Comparison of ENCODE assay signal across 24 cellular contexts in the genomic region with DNA sequence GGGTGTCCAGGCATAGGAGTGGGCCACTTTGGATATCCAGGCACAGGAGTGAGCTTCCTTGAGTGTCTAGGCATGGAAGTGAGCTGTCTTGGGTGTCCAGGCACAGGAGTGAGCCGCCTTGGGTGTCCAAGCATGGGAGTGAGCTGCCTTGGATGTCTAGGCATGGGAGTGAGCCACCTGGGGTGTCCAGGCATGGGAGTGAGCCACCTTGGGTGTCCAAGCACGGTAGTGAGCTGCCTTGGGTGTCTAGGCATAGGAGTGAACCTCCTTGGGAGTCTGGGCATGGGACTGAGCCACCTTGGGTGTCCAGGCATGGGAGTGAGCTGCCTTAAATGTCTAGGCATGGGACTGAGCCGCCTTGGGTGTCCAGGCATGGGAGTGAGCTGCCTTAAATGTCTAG.
DNase-seq lines count a peak whose midpoint lies in the region; ATAC-seq, FAIRE-seq and TF ChIP-seq lines count a peak whose summit lies in the region.
"Had no signal": no experiment of that assay in that cellular context is flagged by ENCODE, and none has a peak within 500 bp of the region (broad histone marks: within the 10 kb centered on the region; RNA-seq: fewer than 3 reads in every experiment).

No MANE protein-coding gene starts in this region.

- DNase-seq in AG04450 (ENCODE audit: low read depth, low spot score) (no peak), H1 (ENCODE audit: low read depth in 1 of 2, low spot score in 2 of 2) (no peak), iPS-NIHi7 (ENCODE audit: extremely low spot score) (peak; percentile 3), urothelium cell line (ENCODE audit: low spot score) (no peak), KBM-7 (no peak)
- DNase-seq: CD4-positive, CD25-positive, alpha-beta regulatory T cell; CD8-positive, alpha-beta T cell; DMS 273 treated with DMSO at 0.1 percent for 48 hours; DMS79; EL; GDM1; HFFc6 had no signal

- in situ Hi-C loops in KBM-7 (cut with MboI; ENCODE audit: low pct_unique_long_range_greater_than_20kb, low sequenced_read_pairs): no loop called here

- peak overlapping the region; percentile 21 for H3K27ac ChIP-seq in AG04450 (ENCODE audit: low read depth, low read length)
- no peak overlapping the region for H3K27ac ChIP-seq in H1 (ENCODE audit: low read depth, low read length)
- H3K27ac ChIP-seq: 22Rv1, BLaER1, C4-2B had no signal

- H2AFZ ChIP-seq in H1 (ENCODE audit: low read length): no peak overlapping the region
- H2AFZ ChIP-seq: GM23338 had no signal

- H4K20me1 ChIP-seq in H1 (replicated peaks in 1 of 2; ENCODE audit: control insufficient read depth in 1 of 2, insufficient read depth in 2 of 2, low read length in 2 of 2): no peaks in the 10 kb centered on the region
- H4K20me1 ChIP-seq: BLaER1 had no signal

- POLR2A ChIA-PET in AG04450 (lab: Yijun Ruan, JAX) (no interaction called here), H1 (lab: Charles Lee; ENCODE audit: partially characterized antibody) (no interaction called here)

- no peak for TF ChIP-seq RAD21 in H1 (IDR thresholded peaks at IDR 0.05 in 1 of 2, conservative IDR thresholded peaks at IDR 0.05 in 1 of 2; ENCODE audit: low read depth in 2 of 2, low read length in 2 of 2)

- H2AK5ac ChIP-seq in H1 (ENCODE audit: low read depth, low read length): no peak overlapping the region

- no peak overlapping the region for H2BK20ac ChIP-seq in H1 (ENCODE audit: low read length)

- H3K9me3 ChIP-seq in AG04450 (ENCODE audit: control insufficient read depth, insufficient read depth, low read length): no peaks in the 10 kb centered on the region
- no peaks in the 10 kb centered on the region for H3K9me3 ChIP-seq in H1 (ENCODE audit: insufficient read depth in 2 of 2, low read depth in 1 of 2, low read length in 1 of 2)
- H3K9me3 ChIP-seq: BLaER1, HAP-1 had no signal

- no peak overlapping the region for H3K4me2 ChIP-seq in H1 (ENCODE audit: insufficient read depth in 1 of 2, low read depth in 2 of 2, low read length in 2 of 2)
- H3K4me2 ChIP-seq: BLaER1, GM23338 had no signal

- TF ChIP-seq POLR2A in H1 (IDR thresholded peaks at IDR 0.05; ENCODE audit: control extremely low read depth in 1 of 2, low read depth in 2 of 2, low read length in 2 of 2): no peak

- H2BK5ac ChIP-seq in H1 (ENCODE audit: low read depth, low read length): no peak overlapping the region

- no peak overlapping the region for H3K4ac ChIP-seq in H1 (replicated peaks; ENCODE audit: insufficient read length, low read depth, low read length)

- no peak overlapping the region for H4K5ac ChIP-seq in H1 (ENCODE audit: insufficient read length, low read depth, low read length)

- no peaks in the 10 kb centered on the region for H3K36me3 ChIP-seq in H1 (ENCODE audit: control insufficient read depth in 2 of 4, insufficient read depth in 4 of 4, low read length in 3 of 4)
- H3K36me3 ChIP-seq: BLaER1, HAP-1 had no signal

- no peak for ATAC-seq in HG03469 (IDR thresholded peaks at IDR 0.05; ENCODE audit: unreplicated experiment)
- no peak for ATAC-seq in HG03139 (IDR thresholded peaks at IDR 0.05; ENCODE audit: unreplicated experiment)
- ATAC-seq: CD8-positive, alpha-beta T cell; GM12878; GM23338 had no signal

- H3K23me2 ChIP-seq in H1 (ENCODE audit: low read depth, low read length): 0 out of 2 replicates have a peak, but pooled peaks cover 1% of the 10 kb centered on the region

- no peak overlapping the region for H4K8ac ChIP-seq in H1 (ENCODE audit: extremely low read depth, insufficient read depth, low read length)

- no peak overlapping the region for H3K9ac ChIP-seq in H1 (replicated peaks in 1 of 4; ENCODE audit: extremely low read depth in 1 of 4, low read depth in 3 of 4, low read length in 3 of 4)
- H3K9ac ChIP-seq: BLaER1 had no signal

- no peak overlapping the region for H2BK12ac ChIP-seq in H1 (ENCODE audit: low read depth, low read length)

- no peak overlapping the region for H3K56ac ChIP-seq in H1 (replicated peaks; ENCODE audit: insufficient read length, low read depth, low read length)

- TF ChIP-seq CTCF in AG04450 (IDR thresholded peaks at IDR 0.05; ENCODE audit: low read depth, low read length): no peak
- TF ChIP-seq CTCF in H1 (IDR thresholded peaks at IDR 0.05; ENCODE audit: control extremely low read depth in 1 of 3, insufficient read depth in 1 of 3, low read depth in 1 of 3, low read length in 3 of 3): no peak

- 0 out of 2 replicates have a peak overlapping the region, but pooled peaks have one; percentile 36 for H2BK15ac ChIP-seq in H1 (ENCODE audit: low read length)

- CTCF ChIA-PET in AG04450 (lab: Charles Lee): no interaction called here
- CTCF ChIA-PET in H1 (lab: Charles Lee; ENCODE audit: partially characterized antibody): interaction anchor here (0.9 to 1.2 kb wide), 3 partner anchors 11 to 436 kb away, joined by 3 to 4 read pairs (median 4); no protein-coding TSS in a partner anchor

- H4K91ac ChIP-seq in H1 (replicated peaks; ENCODE audit: insufficient read length, low read length): no peak overlapping the region

- H3K79me1 ChIP-seq in H1 (ENCODE audit: low read depth, low read length): no peaks in the 10 kb centered on the region

- H3K4me3 ChIP-seq in AG04450 (ENCODE audit: low read depth, low read length) (no peak overlapping the region), H1 (ENCODE audit: extremely low read depth in 1 of 4, insufficient read depth in 2 of 4, low read depth in 3 of 4, low read length in 4 of 4) (no peak overlapping the region)
- H3K4me3 ChIP-seq: BLaER1, GM12878, GM23338, HAP-1 had no signal

- no peak for FAIRE-seq in H1 (lab: Jason Lieb, UNC)
- FAIRE-seq in urothelium cell line (lab: Jason Lieb, UNC): peak; percentile 32
- FAIRE-seq: A204.1, D721Med, GM12878, GM19239, H54 had no signal

- H3K27me3 ChIP-seq in AG04450 (ENCODE audit: control insufficient read depth, insufficient read depth, low read length) (no peaks in the 10 kb centered on the region), H1 (replicated peaks in 1 of 4; ENCODE audit: control insufficient read depth in 3 of 4, extremely low read depth in 1 of 4, insufficient read depth in 3 of 4, low read length in 3 of 4) (no peaks in the 10 kb centered on the region; a peak in 1 of 7 replicates)
- H3K27me3 ChIP-seq: BLaER1 had no signal

- H2BK120ac ChIP-seq in H1 (replicated peaks; ENCODE audit: low read depth, low read length): no peak overlapping the region

- 91% methylated on average over 3 of the region's 3 CpGs; no CpG with 5 or more reads in 1 of the 2 experiments for WGBS in H1 (ENCODE audit: extremely low coverage in 1 of 2, insufficient coverage in 1 of 2, insufficient read length in 1 of 2, insufficient replicate concordance in 2 of 2, low coverage in 1 of 2, low lambda C conversion rate in 2 of 2, missing lambda C conversion rate in 1 of 2), 2 experiments

- no peak overlapping the region; the same call in 1 of the 2 replicates for H3K18ac ChIP-seq in H1 (ENCODE audit: extremely low read depth, low read length)

- no peak overlapping the region for H3K23ac ChIP-seq in H1 (ENCODE audit: insufficient read length)

- H3K14ac ChIP-seq in H1 (ENCODE audit: insufficient read length): no peak overlapping the region

- no peak for TF ChIP-seq EP300 in H1 (IDR thresholded peaks at IDR 0.05; ENCODE audit: borderline replicate concordance in 1 of 2, low read depth in 2 of 2, low read length in 2 of 2)

- H3K4me1 ChIP-seq in H1 (replicated peaks in 1 of 4; ENCODE audit: control insufficient read depth in 3 of 4, insufficient read depth in 4 of 4, low read length in 3 of 4): no peaks in the 10 kb centered on the region
- H3K4me1 ChIP-seq: BLaER1, HAP-1 had no signal

- no peaks in the 10 kb centered on the region for H3K79me2 ChIP-seq in H1 (ENCODE audit: control insufficient read depth in 1 of 2, insufficient read depth in 2 of 2, low read length in 2 of 2)

TF ChIP-seq in H1, 55 proteins besides CTCF, POLR2A, EP300 and RAD21:
- TF ChIP-seq SIRT6 (IDR thresholded peaks at IDR 0.05; ENCODE audit: low read length): no peak
